14 cellular contexts compared by ENCODE assay signal in genomic region chr13:35139591-35139990, GRCh38.
DNase-seq lines count a peak whose midpoint lies in the region; ATAC-seq lines count a peak whose summit lies in the region.
"Had no signal": no experiment of that assay in that cellular context is flagged by ENCODE, and none has a peak within 500 bp of the region (broad histone marks: within the 10 kb centered on the region; RNA-seq: fewer than 3 reads in every experiment).

No MANE protein-coding gene starts in this region.

- no peak overlapping the region for H3K4me3 ChIP-seq in naive thymus-derived CD4-positive, alpha-beta T cell (ENCODE audit: low read length)
- H3K4me3 ChIP-seq: transverse colon had no signal

- H3K9me3 ChIP-seq in naive thymus-derived CD4-positive, alpha-beta T cell (ENCODE audit: control insufficient read depth in 2 of 3, low read length in 3 of 3), result no peaks in the 10 kb centered on the region
- H3K9me3 ChIP-seq: transverse colon had no signal

- H3K27me3 ChIP-seq in naive thymus-derived CD4-positive, alpha-beta T cell (ENCODE audit: control insufficient read depth in 2 of 2, insufficient read depth in 2 of 2, low read length in 2 of 2), result no peaks in the 10 kb centered on the region
- H3K27me3 ChIP-seq: transverse colon had no signal

- H3K4me1 ChIP-seq in naive thymus-derived CD4-positive, alpha-beta T cell (ENCODE audit: control insufficient read depth in 2 of 2, insufficient read depth in 2 of 2, low read length in 2 of 2), result no peaks in the 10 kb centered on the region
- H3K4me1 ChIP-seq: transverse colon had no signal

- CTCF ChIA-PET in activated CD4-positive, alpha-beta T cell treated with anti-CD3 and anti-CD28 coated beads for 36 hours (lab: Charles Lee), result interaction anchor here (0.7 to 1.1 kb wide), 2 partner anchors 11 to 25 kb away, joined by 3 read pairs; no protein-coding TSS in a partner anchor
- CTCF ChIA-PET in naive thymus-derived CD4-positive, alpha-beta T cell (lab: Charles Lee), result no interaction called here

- peaks cover 2% of the 10 kb centered on the region for H3K36me3 Mint-ChIP-seq in activated CD4-positive, alpha-beta T cell treated with anti-CD3 and anti-CD28 coated beads for 36 hours (ENCODE audit: low read depth)
- peaks cover 0 to 11% (median 0%) of the 10 kb centered on the region in 5 donors for H3K36me3 Mint-ChIP-seq in naive thymus-derived CD4-positive, alpha-beta T cell

- no peak overlapping the region for H3K27ac Mint-ChIP-seq in activated CD4-positive, alpha-beta T cell treated with anti-CD3 and anti-CD28 coated beads for 36 hours
- peak overlapping the region in 1 of 9 donors; percentile 68 for H3K27ac Mint-ChIP-seq in naive thymus-derived CD4-positive, alpha-beta T cell

- POLR2A ChIA-PET in activated CD4-positive, alpha-beta T cell treated with anti-CD3 and anti-CD28 coated beads for 36 hours (lab: Charles Lee), result no interaction called here
- POLR2A ChIA-PET in naive thymus-derived CD4-positive, alpha-beta T cell (lab: Charles Lee), result no interaction called here

- intact Hi-C loops in activated CD4-positive, alpha-beta T cell treated with anti-CD3 and anti-CD28 coated beads for 36 hours (cut with DNase I, micrococcal nuclease), result no loop called here
- intact Hi-C loops in naive thymus-derived CD4-positive, alpha-beta T cell (cut with micrococcal nuclease), result no loop called here

- ATAC-seq in activated CD4-positive, alpha-beta T cell treated with anti-CD3 and anti-CD28 coated beads for 36 hours, result peak; percentile 77
- peak; percentile 50 for ATAC-seq in naive thymus-derived CD4-positive, alpha-beta T cell
- no peak for ATAC-seq in HG02623 (IDR thresholded peaks at IDR 0.05; ENCODE audit: unreplicated experiment)

- no peaks in the 10 kb centered on the region for H3K27me3 Mint-ChIP-seq in activated CD4-positive, alpha-beta T cell treated with anti-CD3 and anti-CD28 coated beads for 36 hours
- H3K27me3 Mint-ChIP-seq in naive thymus-derived CD4-positive, alpha-beta T cell, result no peaks in the 10 kb centered on the region

- peaks cover 7% of the 10 kb centered on the region for H3K4me1 Mint-ChIP-seq in activated CD4-positive, alpha-beta T cell treated with anti-CD3 and anti-CD28 coated beads for 36 hours
- peaks cover 0 to 20% (median 2%) of the 10 kb centered on the region in 7 donors for H3K4me1 Mint-ChIP-seq in naive thymus-derived CD4-positive, alpha-beta T cell

- H3K4me3 Mint-ChIP-seq in activated CD4-positive, alpha-beta T cell treated with anti-CD3 and anti-CD28 coated beads for 36 hours, result no peak overlapping the region
- H3K4me3 Mint-ChIP-seq in naive thymus-derived CD4-positive, alpha-beta T cell, result peak overlapping the region in 1 of 10 donors; percentile 49

- H3K36me3 ChIP-seq in naive thymus-derived CD4-positive, alpha-beta T cell (ENCODE audit: control insufficient read depth in 2 of 3, insufficient read depth in 3 of 3, low read length in 3 of 3), result no peaks in the 10 kb centered on the region
- H3K36me3 ChIP-seq: transverse colon, WERI-Rb-1 had no signal

- no peaks in the 10 kb centered on the region for H3K9me3 Mint-ChIP-seq in activated CD4-positive, alpha-beta T cell treated with anti-CD3 and anti-CD28 coated beads for 36 hours (ENCODE audit: low read depth)
- H3K9me3 Mint-ChIP-seq in naive thymus-derived CD4-positive, alpha-beta T cell, result no peaks in the 10 kb centered on the region

- DNase-seq in activated CD4-positive, alpha-beta T cell treated with anti-CD3 and anti-CD28 coated beads for 36 hours, result no peak
- DNase-seq in activated CD4-positive, alpha-beta T cell treated with anti-CD3 and anti-CD28 coated beads for 1 hour, result no peak
- DNase-seq in MV-4-11 (lab: John Stamatoyannopoulos, UW), result peak; percentile 49
- DNase-seq in amniotic epithelial cell (ENCODE audit: low read depth), result peak; percentile 44
- no peak for DNase-seq in naive thymus-derived CD4-positive, alpha-beta T cell
- DNase-seq in activated CD4-positive, CD25-positive, alpha-beta regulatory T cell treated with anti-CD3 and anti-CD28 coated beads, Interleukin-2, amount 50 U/mL, for 72 hours, result no peak
- DNase-seq in NCI-H526 treated with DMSO at 0.1 percent for 48 hours (lab: John Stamatoyannopoulos, UW), result no peak
- DNase-seq: amniotic stem cell, NCI-H1092, NCI-H446 treated with DMSO at 0.1 percent for 48 hours, transverse colon, WERI-Rb-1 had no signal

- H3K27ac ChIP-seq in naive thymus-derived CD4-positive, alpha-beta T cell (ENCODE audit: low read depth, low read length), result no peak overlapping the region
- H3K27ac ChIP-seq: HL-60, transverse colon, WERI-Rb-1 had no signal

Comparison
In these comparisons a context has a peak if more than half of its experiments do, and no peak if none do; other contexts are left out.
1. DNase-seq: peak in MV-4-11 (single experiment) and amniotic epithelial cell (single experiment); none in activated CD4-positive, alpha-beta T cell treated with anti-CD3 and anti-CD28 coated beads for 36 hours (single experiment), activated CD4-positive, alpha-beta T cell treated with anti-CD3 and anti-CD28 coated beads for 1 hour (single experiment), naive thymus-derived CD4-positive, alpha-beta T cell (0 of 9), activated CD4-positive, CD25-positive, alpha-beta regulatory T cell treated with anti-CD3 and anti-CD28 coated beads, Interleukin-2, amount 50 U/mL, for 72 hours (single experiment) and NCI-H526 treated with DMSO at 0.1 percent for 48 hours (single experiment).